Comparison of ENCODE assay signal across 9 cellular contexts in genomic region chr14:68564826-68565760, GRCh38.
DNase-seq lines count a peak whose midpoint lies in the region; ATAC-seq and TF ChIP-seq lines count a peak whose summit lies in the region.
"Had no signal": no experiment of that assay in that cellular context is flagged by ENCODE, and none has a peak within 500 bp of the region (broad histone marks: within the 10 kb centered on the region; RNA-seq: fewer than 3 reads in every experiment).

No MANE protein-coding gene starts in this region.

- H3K9me3 ChIP-seq in CD4-positive, alpha-beta T cell (ENCODE audit: control insufficient read depth, low read length) = no peaks in the 10 kb centered on the region
- no peaks in the 10 kb centered on the region for H3K9me3 ChIP-seq in SJCRH30 (replicated peaks)

- peak overlapping the region; percentile 45; the same call in 1 of the 2 replicates for H3K4me3 ChIP-seq in SJCRH30

- peaks cover 54% of the 10 kb centered on the region for H3K4me1 ChIP-seq in SJCRH30

- H3K9me3 Mint-ChIP-seq in CD4-positive, alpha-beta T cell = no peaks in the 10 kb centered on the region

- H3K27ac Mint-ChIP-seq in CD4-positive, alpha-beta T cell = peak overlapping the region; percentile 45

- peak in 4 of 10 experiments; percentile 3 to 16 (median 4) for DNase-seq in CD4-positive, alpha-beta T cell
- DNase-seq in SJCRH30 (peak; percentile 80 to 82), epithelial cell of prostate (ENCODE audit: low read depth, low spot score) (no peak), omental fat pad (ENCODE audit: low spot score) (no peak), DMS53 (lab: John Stamatoyannopoulos, UW) (no peak)
- DNase-seq in effector CD8-positive, alpha-beta T cell (lab: John Stamatoyannopoulos, UW) = no peak
- DNase-seq: activated gamma-delta T cell had no signal

- peaks cover 53% of the 10 kb centered on the region for H3K4me1 Mint-ChIP-seq in CD4-positive, alpha-beta T cell (ENCODE audit: low read depth)

- TF ChIP-seq CTCF in CD4-positive, alpha-beta T cell (IDR thresholded peaks at IDR 0.05) = no peak
- TF ChIP-seq CTCF in omental fat pad (IDR thresholded peaks at IDR 0.05) = no peak

- intact Hi-C loops in CD4-positive, alpha-beta T cell (cut with DNase I, micrococcal nuclease) = loop anchor here in 1 of 2 experiments (10.0 kb wide), 1 partner anchor 60 kb away; no protein-coding TSS in a partner anchor

- H3K27ac ChIP-seq in CD4-positive, alpha-beta T cell (ENCODE audit: low read depth, low read length) = no peak overlapping the region
- H3K27ac ChIP-seq in SJCRH30 (peak overlapping the region; percentile 99), epithelial cell of prostate (peak overlapping the region; percentile 32)

- no peaks in the 10 kb centered on the region for H3K36me3 ChIP-seq in SJCRH30

- H3K4me3 Mint-ChIP-seq in CD4-positive, alpha-beta T cell = peak overlapping the region; percentile 46

- ATAC-seq in CD4-positive, alpha-beta T cell (ENCODE audit: poor library complexity) = peak; percentile 43
- ATAC-seq in omental fat pad (ENCODE audit: low FRiP score) = peak; percentile 46
- no peak for ATAC-seq in GM19035 (IDR thresholded peaks at IDR 0.05; ENCODE audit: unreplicated experiment)
- no peak for ATAC-seq in GM21447 (IDR thresholded peaks at IDR 0.05; ENCODE audit: unreplicated experiment)

- no peaks in the 10 kb centered on the region for H3K36me3 Mint-ChIP-seq in CD4-positive, alpha-beta T cell (ENCODE audit: low read depth)

- POLR2A ChIA-PET in CD4-positive, alpha-beta T cell (lab: Charles Lee) = interaction anchor here (1.0 to 3.7 kb wide), 2 partner anchors 48 to 57 kb away, joined by 3 to 20 read pairs; no protein-coding TSS in a partner anchor

- CTCF ChIA-PET in CD4-positive, alpha-beta T cell (lab: Charles Lee) = no interaction called here

- H3K27me3 ChIP-seq in CD4-positive, alpha-beta T cell (ENCODE audit: control insufficient read depth, insufficient read depth, low read length) = no peaks in the 10 kb centered on the region
- no peaks in the 10 kb centered on the region for H3K27me3 ChIP-seq in SJCRH30

- H3K27me3 Mint-ChIP-seq in CD4-positive, alpha-beta T cell = no peaks in the 10 kb centered on the region

Comparison
In these comparisons a context has a peak if more than half of its experiments do, and no peak if none do; other contexts are left out.
1. ATAC-seq: peak in CD4-positive, alpha-beta T cell (single experiment) and omental fat pad (single experiment); none in GM19035 (single experiment) and GM21447 (single experiment).
2. DNase-seq: peak in SJCRH30 (2 of 2); none in epithelial cell of prostate (single experiment), omental fat pad (single experiment), effector CD8-positive, alpha-beta T cell (single experiment) and DMS53 (single experiment).